In genomic region chr5:178204205-178205009, GRCh38 we compare ENCODE assay signal across 8 cellular contexts. TPM values are rescaled to one million over a fixed set of nuclear protein-coding genes. Genes with fewer than 3 reads are reported as not detected.
DNase-seq lines count a peak whose midpoint lies in the region; ATAC-seq and TF ChIP-seq lines count a peak whose summit lies in the region.

HNRNPAB (plus strand) TSS chr5:178204533; CDS start chr5:178204838, 305 bp downstream.

- peak; percentile 98 for DNase-seq in Daoy (ENCODE audit: low read depth)
- peak; percentile 97 for DNase-seq in GOT3 (lab: John Stamatoyannopoulos, UW)
- DNase-seq in LNCaP clone FGC (ENCODE audit: low read depth): peak; percentile 88
- DNase-seq in RWPE1 (ENCODE audit: low spot score): peak; percentile 100
- peak; percentile 94 for DNase-seq in activated T-helper 2 cell treated with anti-CD3 and anti-CD28 coated beads, Interferon-gamma antibody, Interleukin-2, Interleukin-4, amounts not matched to agents 10 μg/mL and 5 μg/mL and 100 μg/mL, durations not matched to agents 14 hours and 24 hours and 36 hours (ENCODE audit: low spot score)
- DNase-seq in fibroblast of peridontal ligament (ENCODE audit: extremely low read depth): peak; percentile 96
- peak; percentile 94 for DNase-seq in natural killer cell treated with Interleukin-12 subunit alpha and Interleukin-12 subunit beta and Interleukin-15 and Interleukin-18, amount 100 ng/mL, for 72 hours (ENCODE audit: low spot score)
- peak; percentile 96 for DNase-seq in stimulated activated naive CD8-positive, alpha-beta T cell treated with anti-CD3 and anti-CD28 coated beads, Interleukin-15, Interleukin-2, amounts not matched to agents 100 U/mL and 50 U/mL, for 24 hours

- H3K4me3 ChIP-seq in LNCaP clone FGC (ENCODE audit: low read depth, low read length): peak within 1 kb of the TSS; percentile 80

- H3K4me3 Mint-ChIP-seq in activated T-helper 2 cell treated with anti-CD3 and anti-CD28 coated beads, Interferon-gamma antibody, Interleukin-2, Interleukin-4, amounts not matched to agents 10 μg/mL and 5 μg/mL and 100 μg/mL, durations not matched to agents 14 hours and 24 hours and 36 hours (ENCODE audit: low read depth): peak within 1 kb of the TSS; percentile 95
- peak within 1 kb of the TSS; percentile 97 for H3K4me3 Mint-ChIP-seq in natural killer cell treated with Interleukin-12 subunit alpha and Interleukin-12 subunit beta and Interleukin-15 and Interleukin-18, amount 100 ng/mL, for 72 hours

- H3K27me3 Mint-ChIP-seq in activated T-helper 2 cell treated with anti-CD3 and anti-CD28 coated beads, Interferon-gamma antibody, Interleukin-2, Interleukin-4, amounts not matched to agents 10 μg/mL and 5 μg/mL and 100 μg/mL, durations not matched to agents 14 hours and 24 hours and 36 hours (ENCODE audit: low read depth): peaks cover 2% of the 10 kb centered on the region
- no peaks in the 10 kb centered on the region for H3K27me3 Mint-ChIP-seq in natural killer cell treated with Interleukin-12 subunit alpha and Interleukin-12 subunit beta and Interleukin-15 and Interleukin-18, amount 100 ng/mL, for 72 hours

- H3K9me3 Mint-ChIP-seq in activated T-helper 2 cell treated with anti-CD3 and anti-CD28 coated beads, Interferon-gamma antibody, Interleukin-2, Interleukin-4, amounts not matched to agents 10 μg/mL and 5 μg/mL and 100 μg/mL, durations not matched to agents 14 hours and 24 hours and 36 hours: no peaks in the 10 kb centered on the region
- H3K9me3 Mint-ChIP-seq in natural killer cell treated with Interleukin-12 subunit alpha and Interleukin-12 subunit beta and Interleukin-15 and Interleukin-18, amount 100 ng/mL, for 72 hours: no peaks in the 10 kb centered on the region

- peaks cover 45% of the 10 kb centered on the region for H3K36me3 Mint-ChIP-seq in activated T-helper 2 cell treated with anti-CD3 and anti-CD28 coated beads, Interferon-gamma antibody, Interleukin-2, Interleukin-4, amounts not matched to agents 10 μg/mL and 5 μg/mL and 100 μg/mL, durations not matched to agents 14 hours and 24 hours and 36 hours (ENCODE audit: low read depth)
- peaks cover 28% of the 10 kb centered on the region for H3K36me3 Mint-ChIP-seq in natural killer cell treated with Interleukin-12 subunit alpha and Interleukin-12 subunit beta and Interleukin-15 and Interleukin-18, amount 100 ng/mL, for 72 hours

- intact Hi-C loops in activated T-helper 2 cell treated with anti-CD3 and anti-CD28 coated beads, Interferon-gamma antibody, Interleukin-2, Interleukin-4, amounts not matched to agents 10 μg/mL and 5 μg/mL and 100 μg/mL, durations not matched to agents 14 hours and 24 hours and 36 hours (cut with micrococcal nuclease): loop anchor here (2.0 to 10.0 kb wide), 4 partner anchors 28 to 1200 kb away; partner anchors contain the start of genes PHYKPL, TMED9 and UIMC1

- peak; percentile 93 to 94 for ATAC-seq in natural killer cell treated with Interleukin-12 subunit alpha and Interleukin-12 subunit beta and Interleukin-15 and Interleukin-18, amount 100 ng/mL, for 72 hours
- peak; percentile 91 for ATAC-seq in stimulated activated naive CD8-positive, alpha-beta T cell treated with anti-CD3 and anti-CD28 coated beads, Interleukin-15, Interleukin-2, amounts not matched to agents 100 U/mL and 50 U/mL, for 24 hours

- H3K27ac ChIP-seq in RWPE1: peak within 1 kb of the TSS; percentile 90

- TF ChIP-seq CTCF in LNCaP clone FGC (IDR thresholded peaks at IDR 0.05; ENCODE audit: control insufficient read depth, extremely low read depth, insufficient read depth) (no peak), RWPE1 (conservative IDR thresholded peaks at IDR 0.05; ENCODE audit: low read depth) (no peak)

- peaks cover 23% of the 10 kb centered on the region for H3K4me1 Mint-ChIP-seq in activated T-helper 2 cell treated with anti-CD3 and anti-CD28 coated beads, Interferon-gamma antibody, Interleukin-2, Interleukin-4, amounts not matched to agents 10 μg/mL and 5 μg/mL and 100 μg/mL, durations not matched to agents 14 hours and 24 hours and 36 hours (ENCODE audit: low read depth)
- H3K4me1 Mint-ChIP-seq in natural killer cell treated with Interleukin-12 subunit alpha and Interleukin-12 subunit beta and Interleukin-15 and Interleukin-18, amount 100 ng/mL, for 72 hours (ENCODE audit: low read depth in 2 of 2): peaks cover 35 to 37% of the 10 kb centered on the region in 2 donors

- CTCF ChIA-PET in RWPE1 (lab: Yijun Ruan, JAX): interaction anchor here (0.6 to 0.7 kb wide), 3 partner anchors 20 to 1199 kb away, joined by 3 to 5 read pairs (median 3); no protein-coding TSS in a partner anchor

- H3K27ac Mint-ChIP-seq in activated T-helper 2 cell treated with anti-CD3 and anti-CD28 coated beads, Interferon-gamma antibody, Interleukin-2, Interleukin-4, amounts not matched to agents 10 μg/mL and 5 μg/mL and 100 μg/mL, durations not matched to agents 14 hours and 24 hours and 36 hours: peak within 1 kb of the TSS; percentile 98
- peak within 1 kb of the TSS; percentile 96 to 99 for H3K27ac Mint-ChIP-seq in natural killer cell treated with Interleukin-12 subunit alpha and Interleukin-12 subunit beta and Interleukin-15 and Interleukin-18, amount 100 ng/mL, for 72 hours

- POLR2A ChIA-PET in RWPE1 (lab: Yijun Ruan, JAX; ENCODE audit: low non-redundant PET): interaction anchor here (0.6 to 1.3 kb wide), 6 partner anchors 9 to 80 kb away, joined by 3 to 9 read pairs (median 3); partner anchors contain the start of gene NHP2

RNA-seq across cellular contexts. Expression of gene HNRNPAB, which starts in this region (rescaled TPM):
- total RNA-seq in Daoy (2014; rRNA removed; shearing (Covaris generic)): 152 and 169 TPM in 2 replicates
- 393 and 403 TPM in 2 replicates for total RNA-seq in activated T-helper 2 cell treated with anti-CD3 and anti-CD28 coated beads, Interferon-gamma antibody, Interleukin-2, Interleukin-4, amounts not matched to agents 10 μg/mL and 5 μg/mL and 100 μg/mL, durations not matched to agents 14 hours and 24 hours and 36 hours
- total RNA-seq in natural killer cell treated with Interleukin-12 subunit alpha and Interleukin-12 subunit beta and Interleukin-15 and Interleukin-18, amount 100 ng/mL, for 72 hours: 100 to 1,000 TPM; 314 to 481 TPM

Comparison
In these comparisons a context has a peak if more than half of its experiments do, and no peak if none do; other contexts are left out.
1. Peak in every context shown above with its lines: DNase-seq, ATAC-seq, H3K4me3 ChIP-seq and H3K27ac ChIP-seq.